Comparison of ENCODE assay signal across 29 cellular contexts in the genomic region with DNA sequence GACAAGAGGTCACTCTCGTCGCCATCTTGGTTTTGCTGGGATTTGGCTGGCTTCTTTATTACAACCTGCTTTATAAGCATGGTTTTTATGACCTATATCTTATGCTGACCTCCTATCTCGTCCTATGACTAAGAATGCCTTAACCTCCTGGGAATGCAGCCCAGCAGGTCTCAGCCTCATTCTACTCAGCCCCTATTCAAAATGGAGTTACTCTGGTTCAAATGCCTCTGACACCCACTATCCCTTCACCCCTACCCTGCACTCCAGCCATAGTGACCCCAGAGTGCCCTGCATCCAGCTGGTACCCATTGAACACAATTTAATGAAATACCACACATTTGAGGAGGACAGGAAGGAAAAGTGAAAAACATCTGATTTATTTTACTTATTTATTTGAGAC.
"Had no signal": no experiment of that assay in that cellular context is flagged by ENCODE, and none has a peak within 500 bp of the region (broad histone marks: within the 10 kb centered on the region; RNA-seq: fewer than 3 reads in every experiment).

No MANE protein-coding gene starts in this region.

- ATAC-seq: activated CD4-positive, CD25-positive, alpha-beta regulatory T cell treated with anti-CD3 and anti-CD28 coated beads, Interleukin-2, amount 50 U/mL, for 24 hours; activated CD8-positive, alpha-beta T cell treated with anti-CD3 and anti-CD28 coated beads for 36 hours; effector memory CD8-positive, alpha-beta T cell; gastroesophageal sphincter; heart right ventricle; T-helper 17 cell had no signal

- H3K9me3 ChIP-seq: esophagus squamous epithelium, gastroesophageal sphincter, heart right ventricle had no signal

- H3K27me3 ChIP-seq: brain microvascular endothelial cell, esophagus squamous epithelium, gastroesophageal sphincter, heart right ventricle had no signal

- H3K36me3 ChIP-seq: brain microvascular endothelial cell, WERI-Rb-1 had no signal

- H3K4me3 ChIP-seq: esophagus squamous epithelium, gastroesophageal sphincter, heart right ventricle had no signal

- H3K27ac ChIP-seq: brain microvascular endothelial cell, epithelial cell of prostate, esophagus squamous epithelium, gastroesophageal sphincter, WERI-Rb-1 had no signal

- FAIRE-seq: astrocyte, colon had no signal

- DNase-seq: activated B cell treated with CpG ODN at 0.5 μM for 24 hours; activated CD4-positive, alpha-beta T cell treated with anti-CD3 and anti-CD28 coated beads for 48 hours; activated CD4-positive, alpha-beta T cell treated with anti-CD3 and anti-CD28 coated beads, Interleukin-2, amount 50 U/mL, for 1 hour; activated CD4-positive, alpha-beta T cell treated with anti-CD3 and anti-CD28 coated beads, Interleukin-2, amount 50 U/mL, for 48 hours; activated CD8-positive, alpha-beta memory T cell treated with anti-CD3 and anti-CD28 coated beads for 24 hours; activated CD8-positive, alpha-beta T cell treated with anti-CD3 and anti-CD28 coated beads for 36 hours; activated effector memory CD4-positive, alpha-beta T cell treated with anti-CD3 and anti-CD28 coated beads, Interleukin-2, amount 50 U/mL, for 16 hours; activated naive CD4-positive, alpha-beta T cell treated with anti-CD3 and anti-CD28 coated beads, Interleukin-2, amount 10 ng/mL, durations not matched to agents 7 days and 5 days; activated T-cell treated with anti-CD3 and anti-CD28 coated beads, Interleukin-2, amount 50 U/mL, for 1 hour; activated T-cell treated with anti-CD3 and anti-CD28 coated beads, Interleukin-2, amount 50 U/mL, for 48 hours; amniotic stem cell; anterior cingulate cortex; brain microvascular endothelial cell; caudate nucleus; cortex of kidney; dermis blood vessel endothelial cell; effector CD4-positive, alpha-beta T cell; effector memory CD8-positive, alpha-beta T cell; esophagus squamous epithelium; heart right ventricle; T-helper 1 cell; T-helper 17 cell; T1000; WERI-Rb-1 had no signal

- H3K4me1 ChIP-seq: esophagus squamous epithelium had no signal
